Comparison of ENCODE assay signal across 20 cellular contexts in the genomic region with DNA sequence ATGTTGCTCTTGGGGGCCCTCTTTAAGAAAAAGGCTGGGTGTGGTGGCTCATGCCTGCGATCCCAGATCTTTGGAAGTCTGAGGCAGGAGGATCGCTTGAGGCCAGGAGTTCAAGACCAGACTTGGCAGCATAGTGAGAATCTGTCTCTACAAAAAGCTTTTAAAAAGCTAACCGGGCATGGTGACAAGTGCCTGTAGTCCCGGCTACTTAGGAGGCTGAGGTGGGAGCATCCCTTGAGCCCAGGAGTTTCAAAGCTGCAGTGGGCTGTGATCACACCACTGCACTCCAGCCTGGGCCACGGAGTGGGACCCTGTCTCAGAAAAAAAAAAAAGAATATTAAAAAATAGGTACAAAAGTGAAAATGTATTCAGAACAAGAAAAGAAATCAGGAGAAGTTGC. TPM values are rescaled to one million over a fixed set of nuclear protein-coding genes. Genes with fewer than 3 reads are reported as not detected.
A peak's percentile ranks its signal among the peaks of the same experiment; 100 is the strongest.
DNase-seq lines count a peak whose midpoint lies in the region; ATAC-seq and TF ChIP-seq lines count a peak whose summit lies in the region.
"Had no signal": no experiment of that assay in that cellular context is flagged by ENCODE, and none has a peak within 500 bp of the region (broad histone marks: within the 10 kb centered on the region; RNA-seq: fewer than 3 reads in every experiment).

No MANE protein-coding gene starts in this region.

- intact Hi-C loops in dendritic cell treated with granulocyte-macrophage colony-stimulating factor and Interleukin-4, amounts not matched to agents 40 ng/mL and 50 ng/mL, for 4 days (cut with micrococcal nuclease) = loop anchor here (5.0 kb wide), 3 partner anchors 41 to 399 kb away; no protein-coding TSS in a partner anchor
- intact Hi-C loops in left cardiac atrium (cut with DNase I) = loop anchor here in 1 of 2 donors (2.0 to 5.0 kb wide), 3 partner anchors 189 to 301 kb away; partner anchors contain the start of gene CACNB2
- intact Hi-C loops in body of pancreas (cut with DNase I) = no loop called here

- 40 to 100% methylated on average over 1 to 5 of the region's 5 CpGs for WGBS in gastroesophageal sphincter (ENCODE audit: low coverage in 1 of 2), 2 donors
- 74 to 77% methylated on average over 5 of the region's 5 CpGs for WGBS in body of pancreas, 2 donors

- peaks cover 7% of the 10 kb centered on the region for H3K4me1 Mint-ChIP-seq in dendritic cell treated with granulocyte-macrophage colony-stimulating factor and Interleukin-4, amounts not matched to agents 40 ng/mL and 50 ng/mL, for 4 days (ENCODE audit: low read depth)
- H3K4me1 Mint-ChIP-seq in mesothelial cell of epicardium = no peaks in the 10 kb centered on the region
- H3K4me1 Mint-ChIP-seq: B cell had no signal

- H3K9me3 ChIP-seq in gastroesophageal sphincter (no peaks in the 10 kb centered on the region), body of pancreas (no peaks in the 10 kb centered on the region)
- H3K9me3 ChIP-seq: HAP-1 had no signal

- ATAC-seq in gastroesophageal sphincter (no peak), left cardiac atrium (peak; percentile 31), left lobe of liver (peak; percentile 14), body of pancreas (no peak)
- ATAC-seq: CD8-positive, alpha-beta T cell; GM12878; HepG2 had no signal

- H3K27me3 ChIP-seq in gastroesophageal sphincter = no peaks in the 10 kb centered on the region
- no peaks in the 10 kb centered on the region for H3K27me3 ChIP-seq in body of pancreas
- H3K27me3 ChIP-seq: BLaER1 treated with 17β-estradiol and CSF1 and Interleukin-3, amounts not matched to agents 10 nM and 100 nM had no signal

- H3K9me3 Mint-ChIP-seq in dendritic cell treated with granulocyte-macrophage colony-stimulating factor and Interleukin-4, amounts not matched to agents 40 ng/mL and 50 ng/mL, for 4 days = no peaks in the 10 kb centered on the region
- H3K9me3 Mint-ChIP-seq in mesothelial cell of epicardium = peaks cover 5% of the 10 kb centered on the region

- H3K36me3 Mint-ChIP-seq in dendritic cell treated with granulocyte-macrophage colony-stimulating factor and Interleukin-4, amounts not matched to agents 40 ng/mL and 50 ng/mL, for 4 days (ENCODE audit: low read depth) = peaks cover 78% of the 10 kb centered on the region
- no peaks in the 10 kb centered on the region for H3K36me3 Mint-ChIP-seq in mesothelial cell of epicardium
- H3K36me3 Mint-ChIP-seq: CD8-positive, alpha-beta T cell had no signal

- TF ChIP-seq POLR2A in gastroesophageal sphincter (IDR thresholded peaks at IDR 0.05) (no peak), body of pancreas (IDR thresholded peaks at IDR 0.05) (no peak)

- no peak for TF ChIP-seq EP300 in gastroesophageal sphincter (IDR thresholded peaks at IDR 0.05)

- H3K4me3 ChIP-seq in gastroesophageal sphincter = no peak overlapping the region
- H3K4me3 ChIP-seq in body of pancreas = no peak overlapping the region
- H3K4me3 ChIP-seq: BLaER1 treated with 17β-estradiol and CSF1 and Interleukin-3, amounts not matched to agents 10 nM and 100 nM; GM12878; GM23248; HAP-1 had no signal

- H3K27me3 Mint-ChIP-seq in dendritic cell treated with granulocyte-macrophage colony-stimulating factor and Interleukin-4, amounts not matched to agents 40 ng/mL and 50 ng/mL, for 4 days = no peaks in the 10 kb centered on the region
- H3K27me3 Mint-ChIP-seq in mesothelial cell of epicardium (ENCODE audit: low read depth) = peaks cover 5% of the 10 kb centered on the region
- H3K27me3 Mint-ChIP-seq: B cell had no signal

- H3K4me1 ChIP-seq in gastroesophageal sphincter (peaks cover 0 to 48% (median 2%) of the 10 kb centered on the region in 3 donors), body of pancreas (no peaks in the 10 kb centered on the region)

- DNase-seq in left cardiac atrium = no peak
- DNase-seq in left lobe of liver (ENCODE audit: low spot score) = no peak
- DNase-seq in body of pancreas = no peak
- no peak for DNase-seq in NCI-H510A treated with DMSO at 0.1 percent for 48 hours (lab: John Stamatoyannopoulos, UW)
- DNase-seq in GM03348 (ENCODE audit: low spot score) = no peak
- no peak for DNase-seq in mesothelial cell of epicardium (ENCODE audit: low spot score in 2 of 2, unreplicated experiment in 2 of 2)
- DNase-seq: Calu3; CD8-positive, alpha-beta T cell; DMS79 treated with DMSO at 0.1 percent for 48 hours; GF-D8; GM23248 had no signal

- peak overlapping the region in 3 of 4 donors; percentile 23 to 46 (median 45) for H3K27ac ChIP-seq in gastroesophageal sphincter
- H3K27ac ChIP-seq in body of pancreas = no peak overlapping the region
- H3K27ac ChIP-seq: BLaER1 treated with 17β-estradiol and CSF1 and Interleukin-3, amounts not matched to agents 10 nM and 100 nM; GM23248 had no signal

- no peak overlapping the region for H3K4me3 Mint-ChIP-seq in dendritic cell treated with granulocyte-macrophage colony-stimulating factor and Interleukin-4, amounts not matched to agents 40 ng/mL and 50 ng/mL, for 4 days
- no peak overlapping the region for H3K4me3 Mint-ChIP-seq in mesothelial cell of epicardium
- H3K4me3 Mint-ChIP-seq: B cell; CD8-positive, alpha-beta T cell had no signal

- TF ChIP-seq CTCF in gastroesophageal sphincter (IDR thresholded peaks at IDR 0.05) = no peak
- TF ChIP-seq CTCF in body of pancreas (IDR thresholded peaks at IDR 0.05) = no peak
- TF ChIP-seq CTCF in mesothelial cell of epicardium (IDR thresholded peaks at IDR 0.05; ENCODE audit: unreplicated experiment) = no peak

- H3K27ac Mint-ChIP-seq in dendritic cell treated with granulocyte-macrophage colony-stimulating factor and Interleukin-4, amounts not matched to agents 40 ng/mL and 50 ng/mL, for 4 days = peak overlapping the region; percentile 20
- no peak overlapping the region for H3K27ac Mint-ChIP-seq in mesothelial cell of epicardium
- H3K27ac Mint-ChIP-seq: B cell; CD8-positive, alpha-beta T cell had no signal

- H3K36me3 ChIP-seq in gastroesophageal sphincter (no peaks in the 10 kb centered on the region), body of pancreas (replicated peaks in 1 of 2; ENCODE audit: insufficient read depth in 1 of 2, low read depth in 2 of 2) (no peaks in the 10 kb centered on the region)
- H3K36me3 ChIP-seq: HAP-1 had no signal

RNA-seq across cellular contexts. Expression of gene SLC39A12, which starts 38.1 kb away (rescaled TPM):
- total RNA-seq in gastroesophageal sphincter = under 1 TPM in 1 of 4 donors, not detected in 3; 0.12 TPM
- total RNA-seq in left cardiac atrium = not detected
- total RNA-seq in left lobe of liver = 0.08 TPM
- not detected for total RNA-seq in body of pancreas
- total RNA-seq in mesothelial cell of epicardium = not detected in 3 replicates
- total RNA-seq: A172; B cell; Calu3; CD8-positive, alpha-beta T cell; GM23248; H4; HepG2 had no signal

Comparison
In these comparisons a context has a peak if more than half of its experiments do, and no peak if none do; other contexts are left out.
1. ATAC-seq: peak in left cardiac atrium (2 of 2) and left lobe of liver (single experiment); none in gastroesophageal sphincter (single experiment) and body of pancreas (single experiment).
2. H3K27ac ChIP-seq: peak in gastroesophageal sphincter (3 of 4); none in body of pancreas (0 of 4).